ENCODE assay signal across 8 cellular contexts in the genomic region with DNA sequence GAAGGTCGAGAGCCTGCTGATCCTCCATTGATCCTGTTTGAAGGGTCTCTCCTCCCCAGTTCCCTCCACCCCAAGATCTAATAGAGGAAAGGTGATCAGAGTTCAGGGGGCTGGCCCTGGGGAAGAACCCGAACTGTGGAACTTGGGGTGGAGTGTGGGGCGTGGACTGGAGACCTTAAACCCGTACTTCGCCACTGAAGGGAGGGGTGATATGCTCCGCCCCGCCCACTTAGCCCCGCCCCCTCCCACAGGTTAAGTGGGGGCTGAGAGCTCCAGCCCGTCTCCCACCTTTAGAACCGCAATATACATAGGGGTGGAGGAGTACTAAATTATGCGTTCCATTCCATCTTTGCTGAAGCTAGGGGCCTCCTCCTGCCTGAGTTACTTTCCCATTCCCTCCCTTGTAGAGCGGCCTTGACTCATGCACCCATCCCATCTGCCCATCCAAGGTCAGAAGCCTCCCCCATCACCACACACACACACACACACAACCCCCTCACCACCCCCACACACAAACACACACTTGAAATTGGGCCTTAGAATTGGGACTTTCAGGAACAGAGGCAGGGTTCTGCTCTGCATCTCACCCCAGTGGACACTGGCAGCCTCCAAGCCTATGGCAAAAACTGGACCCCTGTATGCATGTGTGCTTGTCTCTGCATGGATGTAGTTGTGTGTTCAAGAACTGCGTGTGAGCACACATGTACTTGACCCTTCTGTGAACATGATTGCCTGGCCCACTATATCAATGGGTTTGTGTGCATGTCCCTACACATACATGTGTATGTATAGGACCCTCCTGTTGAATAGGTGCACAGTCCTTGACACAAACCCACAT. TPM values are rescaled to one million over a fixed set of nuclear protein-coding genes. Genes with fewer than 3 reads are reported as not detected.
A peak's percentile ranks its signal among the peaks of the same experiment; 100 is the strongest.
DNase-seq lines count a peak whose midpoint lies in the region; ATAC-seq, FAIRE-seq and TF ChIP-seq lines count a peak whose summit lies in the region.

No MANE protein-coding gene starts in this region.

- POLR2A ChIA-PET in PC-9 (lab: Charles Lee; ENCODE audit: unreplicated experiment), result no interaction called here

- WGBS in esophagus, 2 donors, result 28 to 35% methylated on average over 13 of the region's 13 CpGs

- CTCF ChIA-PET in PC-9 (lab: Charles Lee), result no interaction called here

- no peak for FAIRE-seq in RCC 7860 (lab: Jason Lieb, UNC)

- H3K79me2 ChIP-seq in PC-9 (ENCODE audit: low read depth), result no peaks in the 10 kb centered on the region

- TF ChIP-seq POLR2A in GM18505 (IDR thresholded peaks at IDR 0.05; ENCODE audit: borderline replicate concordance, extremely low read depth, insufficient read depth, insufficient read length), result no peak

- intact Hi-C loops in PC-9 (cut with micrococcal nuclease; ENCODE audit: unreplicated experiment), result no loop called here

- no peaks in the 10 kb centered on the region for H3K9me2 ChIP-seq in PC-9 (ENCODE audit: insufficient read depth)

- no TSS peak for BruUV-seq in PC-9 (replicated peaks; lab: Mats Ljungman, UMichigan)

- H3K9me3 Mint-ChIP-seq in neural crest cell, result no peaks in the 10 kb centered on the region

- TF ChIP-seq CTCF in WI38 (IDR thresholded peaks at IDR 0.05; ENCODE audit: low read depth, low read length) (no peak), neural crest cell (conservative IDR thresholded peaks at IDR 0.05) (no peak), PC-9 (conservative IDR thresholded peaks at IDR 0.05) (no peak)

- peak overlapping the region; percentile 75 for H3K4me3 ChIP-seq in H7 (ENCODE audit: insufficient read depth, low read depth, low read length)
- peak overlapping the region; percentile 60 for H3K4me3 ChIP-seq in WI38 (ENCODE audit: low read depth, low read length)
- H3K4me3 ChIP-seq in esophagus (ENCODE audit: low read depth in 1 of 2, low read length in 2 of 2), result peak overlapping the region; percentile 49 to 61
- no peak overlapping the region for H3K4me3 ChIP-seq in PC-9

- no peaks in the 10 kb centered on the region for H3K36me3 ChIP-seq in H7 (replicated peaks; ENCODE audit: control insufficient read depth, insufficient read depth, low read length)
- H3K36me3 ChIP-seq in esophagus (ENCODE audit: control insufficient read depth in 2 of 2, insufficient read depth in 2 of 2, low read length in 1 of 2), result no peaks in the 10 kb centered on the region
- no peaks in the 10 kb centered on the region for H3K36me3 ChIP-seq in PC-9 (ENCODE audit: low read depth)

- H4K20me1 ChIP-seq in PC-9 (ENCODE audit: insufficient read depth), result no peaks in the 10 kb centered on the region

- peak overlapping the region; percentile 85 for H3K4me3 Mint-ChIP-seq in neural crest cell

- H3K9me3 ChIP-seq in esophagus (ENCODE audit: control insufficient read depth in 2 of 2, insufficient read depth in 1 of 2, low read depth in 1 of 2, low read length in 1 of 2) (no peaks in the 10 kb centered on the region), PC-9 (ENCODE audit: insufficient read depth, low read depth) (no peaks in the 10 kb centered on the region)

- no peak for ATAC-seq in GM18505 (IDR thresholded peaks at IDR 0.05; ENCODE audit: unreplicated experiment)
- ATAC-seq in GM21786 (IDR thresholded peaks at IDR 0.05; ENCODE audit: unreplicated experiment), result no peak

- H3K27ac Mint-ChIP-seq in neural crest cell (ENCODE audit: unreplicated experiment), result no peak overlapping the region

- H3K27me3 ChIP-seq in H7 (ENCODE audit: control insufficient read depth, insufficient read depth, low read length), result peaks cover 2% of the 10 kb centered on the region; the same call in 1 of the 2 replicates
- H3K27me3 ChIP-seq in esophagus (ENCODE audit: control insufficient read depth in 1 of 2, insufficient read depth in 2 of 2, low read length in 2 of 2), result no peaks in the 10 kb centered on the region
- H3K27me3 ChIP-seq in PC-9 (ENCODE audit: insufficient read depth, low read depth), result no peaks in the 10 kb centered on the region

- H3K4me1 ChIP-seq in esophagus (ENCODE audit: control insufficient read depth in 2 of 2, insufficient read depth in 2 of 2, low read length in 1 of 2) (peaks cover 0 to 5% of the 10 kb centered on the region in 2 donors), PC-9 (replicated peaks; ENCODE audit: insufficient read depth) (no peaks in the 10 kb centered on the region)

- peak; percentile 86 for DNase-seq in H7
- no peak for DNase-seq in neural crest cell (ENCODE audit: low read depth, low spot score)
- DNase-seq in PC-9, result no peak
- no peak for DNase-seq in RCC 7860 (ENCODE audit: low spot score)

- no peak overlapping the region for H3K4me2 ChIP-seq in PC-9

- H3K27me3 Mint-ChIP-seq in neural crest cell (ENCODE audit: low read depth), result peaks cover 6% of the 10 kb centered on the region

- no peak overlapping the region for H3K27ac ChIP-seq in esophagus (ENCODE audit: low read depth in 2 of 2, low read length in 1 of 2)
- no peak overlapping the region for H3K27ac ChIP-seq in PC-9

- no peak overlapping the region for H2AFZ ChIP-seq in PC-9

- no peaks in the 10 kb centered on the region for H3K36me3 Mint-ChIP-seq in neural crest cell (ENCODE audit: low read depth)

- no peaks in the 10 kb centered on the region for H3F3A ChIP-seq in PC-9 (ENCODE audit: insufficient read depth, low read depth)

- H3K4me1 Mint-ChIP-seq in neural crest cell, result peaks cover 49% of the 10 kb centered on the region

RNA-seq across cellular contexts. Expression of a gene that starts 1.0 kb away (rescaled TPM):
- total RNA-seq in H7 (2014; rRNA removed; shearing (Covaris generic)), result 3.4 and 8.2 TPM in 2 replicates
- 1 to 10 TPM; 1.4 to 1.9 TPM for polyA plus RNA-seq in esophagus
- total RNA-seq in neural crest cell (7.0 and 9.1 TPM in 2 replicates), PC-9 (2021) (0.70 and 0.83 TPM in 2 replicates)

RNA-seq across cellular contexts. Expression of a gene that starts 17.0 kb away (rescaled TPM):
- 106 and 107 TPM in 2 replicates for total RNA-seq in H7 (2014; rRNA removed; shearing (Covaris generic))
- polyA plus RNA-seq in esophagus, result 10 to 100 TPM; 60.6 to 89.1 TPM
- 62.9 and 64.0 TPM in 2 replicates for total RNA-seq in neural crest cell
- total RNA-seq in PC-9 (2021), result 41.0 and 45.7 TPM in 2 replicates

RNA-seq across cellular contexts. Expression of a gene that starts 17.0 kb away (rescaled TPM):
- 16.0 and 19.2 TPM in 2 replicates for total RNA-seq in H7 (2014; rRNA removed; shearing (Covaris generic))
- polyA plus RNA-seq in esophagus, result 1 to 10 TPM; 3.6 to 7.1 TPM
- total RNA-seq in neural crest cell (14.3 and 14.6 TPM in 2 replicates), PC-9 (2021) (7.5 and 7.9 TPM in 2 replicates)

RNA-seq across cellular contexts. Expression of a gene that starts 29.3 kb away (rescaled TPM):
- total RNA-seq in H7 (2014; rRNA removed; shearing (Covaris generic)), result 107 and 108 TPM in 2 replicates
- 10 to 100 TPM; 31.8 to 34.9 TPM for polyA plus RNA-seq in esophagus
- total RNA-seq in neural crest cell (70.8 and 71.0 TPM in 2 replicates), PC-9 (2021) (32.5 and 39.5 TPM in 2 replicates)

RNA-seq across cellular contexts. Expression of a gene that starts 57.5 kb away (rescaled TPM):
- total RNA-seq in H7 (2014; rRNA removed; shearing (Covaris generic)), result 11.1 and 16.3 TPM in 2 replicates
- 1 to 10 TPM; 5.1 to 9.4 TPM for polyA plus RNA-seq in esophagus
- total RNA-seq in neural crest cell, result 39.6 and 40.6 TPM in 2 replicates
- 13.6 and 17.1 TPM in 2 replicates for total RNA-seq in PC-9 (2021)
